26 cellular contexts compared by ENCODE assay signal in genomic region chr6:71681234-71681867, GRCh38.
"Had no signal": no experiment of that assay in that cellular context is flagged by ENCODE, and none has a peak within 500 bp of the region (broad histone marks: within the 10 kb centered on the region; RNA-seq: fewer than 3 reads in every experiment).

No MANE protein-coding gene starts in this region.

- H3K27ac Mint-ChIP-seq: T-cell had no signal

- H3K36me3 Mint-ChIP-seq: T-cell had no signal

- DNase-seq: Kasumi-1, KG1, MM.1S, MV-4-11, NCI-H1092, NCI-H1105, NCI-H1417 treated with DMSO at 0.1 percent for 48 hours, NCI-H1436 treated with DMSO at 0.1 percent for 48 hours, NCI-H1694 treated with DMSO at 0.1 percent for 48 hours, NCI-H187 treated with DMSO at 0.1 percent for 48 hours, NCI-H2029, NCI-H2081, NCI-H2171 treated with DMSO at 0.1 percent for 48 hours, NCI-H226, NCI-H510A treated with DMSO at 0.1 percent for 48 hours, NCI-H524 treated with DMSO at 0.1 percent for 48 hours, NCI-H526 treated with DMSO at 0.1 percent for 48 hours, NCI-H774, PC-9, SHP77, SIG-M5, SJCRH30, T-cell had no signal

- H3K27me3 Mint-ChIP-seq: T-cell had no signal

- H3K4me1 Mint-ChIP-seq: T-cell had no signal

- ATAC-seq: Panc1, Right ventricle myocardium inferior, SK-N-SH treated with all-trans-retinoic acid at 6 μM for 48 hours, T-cell had no signal

- H3K4me3 Mint-ChIP-seq: T-cell had no signal
